ENCODE assay signal across 8 cellular contexts in genomic region chr3:53347261-53348064, GRCh38.
A peak's percentile ranks its signal among the peaks of the same experiment; 100 is the strongest.
DNase-seq lines count a peak whose midpoint lies in the region; ATAC-seq and TF ChIP-seq lines count a peak whose summit lies in the region.

Gene DCP1A, minus strand, starts transcription at chr3:53347543. Its CDS starts 26 bp downstream, at chr3:53347517.

- H3K4me3 ChIP-seq in AG04449 (ENCODE audit: low read depth, low read length) (peak within 1 kb of the TSS; percentile 97), WI38 (ENCODE audit: low read depth, low read length) (peak within 1 kb of the TSS; percentile 91), cardiac fibroblast (replicated peaks in 1 of 2; ENCODE audit: low read depth in 2 of 2, low read length in 2 of 2) (peak within 1 kb of the TSS; percentile 77 to 97)

- DNase-seq in AG04449 (ENCODE audit: low read depth, low spot score) (peak; percentile 83), NCI-H2227 treated with DMSO at 0.1 percent for 48 hours (lab: John Stamatoyannopoulos, UW) (peak; percentile 91), cardiac fibroblast (ENCODE audit: low read depth in 2 of 2) (peak; percentile 97 to 98), iPS-NIHi7 (ENCODE audit: extremely low spot score) (peak; percentile 98), smooth muscle cell of the brain vasculature (ENCODE audit: low read depth, low spot score) (peak; percentile 94)

- CTCF ChIA-PET in AG04449 (lab: Yijun Ruan, JAX), result interaction anchor here (0.7 to 2.6 kb wide), 5 partner anchors 9 to 151 kb away, joined by 3 to 8 read pairs (median 4); no protein-coding TSS in a partner anchor

- TF ChIP-seq CTCF in AG04449 (IDR thresholded peaks at IDR 0.05; ENCODE audit: insufficient read depth, low read length, missing control alignments) (no peak), WI38 (IDR thresholded peaks at IDR 0.05; ENCODE audit: low read depth, low read length) (no peak), cardiac fibroblast (IDR thresholded peaks at IDR 0.05; ENCODE audit: low read depth, low read length) (no peak)

- POLR2A ChIA-PET in AG04449 (lab: Yijun Ruan, JAX), result interaction anchor here (0.6 to 1.5 kb wide), 5 partner anchors 9 to 544 kb away, joined by 3 read pairs; partner anchors contain the start of gene SELENOK

- ATAC-seq in GM18870 (IDR thresholded peaks at IDR 0.05; ENCODE audit: unreplicated experiment) (peak; percentile 89), HG03135 (IDR thresholded peaks at IDR 0.05; ENCODE audit: unreplicated experiment) (peak; percentile 95)

Comparison
In these comparisons a context has a peak if more than half of its experiments do, and no peak if none do; other contexts are left out.
1. Peak in every context shown above with its lines: DNase-seq, ATAC-seq and H3K4me3 ChIP-seq.